8 cellular contexts compared by ENCODE assay signal in the genomic region with DNA sequence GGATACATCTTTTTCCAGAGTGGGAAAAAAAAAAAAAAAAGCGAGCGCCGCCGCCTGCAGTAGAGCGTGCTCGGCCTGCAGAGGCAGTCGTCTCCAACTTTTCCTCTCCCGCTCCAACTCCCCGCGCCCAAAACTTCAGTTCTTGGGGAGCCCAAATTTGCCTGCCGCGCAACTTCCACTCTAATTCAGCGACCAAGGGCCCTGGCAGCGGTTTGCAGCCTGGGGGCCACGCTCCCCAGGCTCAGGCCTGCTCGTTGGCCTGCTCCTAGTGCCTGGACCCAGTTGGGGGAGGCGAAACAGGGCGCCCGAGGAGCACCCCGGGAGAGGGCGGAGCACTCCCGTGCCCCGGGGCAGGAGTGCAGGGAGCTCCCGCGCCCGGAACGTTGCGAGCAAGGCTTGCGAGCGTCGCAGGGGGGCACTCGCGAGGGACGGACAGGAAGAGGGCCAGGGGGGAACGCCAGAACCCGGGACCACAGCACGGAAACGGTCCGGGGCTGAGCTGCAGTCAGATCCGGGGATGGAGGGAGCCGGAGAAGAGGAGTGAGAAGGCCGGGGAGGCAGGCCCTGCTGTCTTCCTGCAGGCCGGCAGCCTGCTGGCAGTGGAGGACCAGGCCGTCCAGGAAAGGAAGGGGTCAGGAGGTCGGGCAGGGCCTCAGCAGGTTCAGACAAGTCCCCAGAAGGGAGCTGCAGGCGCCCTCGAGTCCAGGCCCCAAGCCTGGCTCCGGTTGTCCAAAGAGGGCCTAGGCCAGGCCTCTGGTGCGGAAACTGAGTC. TPM values are rescaled to one million over a fixed set of nuclear protein-coding genes. Genes with fewer than 3 reads are reported as not detected.
DNase-seq lines count a peak whose midpoint lies in the region; ATAC-seq and TF ChIP-seq lines count a peak whose summit lies in the region.

A gene with protein sequence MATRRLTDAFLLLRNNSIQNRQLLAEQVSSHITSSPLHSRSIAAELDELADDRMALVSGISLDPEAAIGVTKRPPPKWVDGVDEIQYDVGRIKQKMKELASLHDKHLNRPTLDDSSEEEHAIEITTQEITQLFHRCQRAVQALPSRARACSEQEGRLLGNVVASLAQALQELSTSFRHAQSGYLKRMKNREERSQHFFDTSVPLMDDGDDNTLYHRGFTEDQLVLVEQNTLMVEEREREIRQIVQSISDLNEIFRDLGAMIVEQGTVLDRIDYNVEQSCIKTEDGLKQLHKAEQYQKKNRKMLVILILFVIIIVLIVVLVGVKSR (plus strand): TSS at position 508 of the 772 bp plus-strand sequence. CDS start 724 bp downstream, outside the sequence.

- peak; percentile 45 for ATAC-seq in HG02840 (IDR thresholded peaks at IDR 0.05; ENCODE audit: low FRiP score, unreplicated experiment)
- peak; percentile 76 for ATAC-seq in T-helper 17 cell
- peak; percentile 97 for ATAC-seq in left ventricle myocardium superior
- peak; percentile 96 to 98 (median 97) for ATAC-seq in psoas muscle

- H3K4me3 Mint-ChIP-seq in T-helper 17 cell: peak within 1 kb of the TSS; percentile 99

- no peaks in the 10 kb centered on the region for H3K9me3 ChIP-seq in T-helper 17 cell (ENCODE audit: control insufficient read depth, low read length, poor library complexity, severe bottlenecking)
- H3K9me3 ChIP-seq in psoas muscle: no peaks in the 10 kb centered on the region

- TF ChIP-seq CTCF in GM12874 (IDR thresholded peaks at IDR 0.05; ENCODE audit: insufficient read depth, low read depth, low read length) (peak; percentile 11), psoas muscle (IDR thresholded peaks at IDR 0.05) (peak; percentile 49)

- H3K27me3 Mint-ChIP-seq in T-helper 17 cell: no peaks in the 10 kb centered on the region

- peaks cover 4% of the 10 kb centered on the region for H3K36me3 Mint-ChIP-seq in T-helper 17 cell (ENCODE audit: low read depth)

- 0 to 1% (median 0%) methylated on average over 46 to 49 of the region's 49 CpGs for WGBS in psoas muscle, 3 donors
- WGBS in urinary bladder: under 1% methylated on average over 49 of the region's 49 CpGs

- no peaks in the 10 kb centered on the region for H3K27me3 ChIP-seq in psoas muscle (ENCODE audit: insufficient read depth in 3 of 3, low read length in 2 of 3)

- H3K27ac ChIP-seq in angular gyrus (ENCODE audit: low read depth, low read length) (peak within 1 kb of the TSS; percentile 89), psoas muscle (peak within 1 kb of the TSS; percentile 93), urinary bladder (ENCODE audit: low read depth) (peak within 1 kb of the TSS; percentile 97)

- peaks cover 21% of the 10 kb centered on the region for H3K4me1 Mint-ChIP-seq in T-helper 17 cell

- H3K4me1 ChIP-seq in psoas muscle (peaks cover 49% of the 10 kb centered on the region), urinary bladder (ENCODE audit: insufficient read depth) (no peaks in the 10 kb centered on the region)

- intact Hi-C loops in left ventricle myocardium superior (cut with micrococcal nuclease): loop anchor here (10.0 kb wide), 1 partner anchor 416 kb away; no protein-coding TSS in a partner anchor
- intact Hi-C loops in psoas muscle (cut with DNase I): loop anchor here (2.0 to 10.0 kb wide), 6 partner anchors 41 to 414 kb away; a partner anchor contains a TSS

- peak; percentile 74 for DNase-seq in NCI-H1694 (lab: John Stamatoyannopoulos, UW)
- DNase-seq in T-helper 17 cell: peak; percentile 72 to 74 (median 73)
- DNase-seq in left ventricle myocardium superior: peak; percentile 94
- peak; percentile 90 to 95 for DNase-seq in psoas muscle

- H3K4me3 ChIP-seq in psoas muscle: peak within 1 kb of the TSS; percentile 73
- H3K4me3 ChIP-seq in urinary bladder (ENCODE audit: low read depth, low read length): peak within 1 kb of the TSS; percentile 92

- no peaks in the 10 kb centered on the region for H3K36me3 ChIP-seq in psoas muscle (ENCODE audit: insufficient read depth in 1 of 2, low read depth in 1 of 2)
- H3K36me3 ChIP-seq in urinary bladder (ENCODE audit: insufficient read depth): no peaks in the 10 kb centered on the region

- peak within 1 kb of the TSS; percentile 100 for H3K27ac Mint-ChIP-seq in T-helper 17 cell

RNA-seq across cellular contexts. Expression of the gene that starts here (rescaled TPM):
- 100 to 1,000 TPM; 161 to 167 TPM for total RNA-seq in T-helper 17 cell
- 24.8 TPM for total RNA-seq in left ventricle myocardium superior
- 10 to 100 TPM; 17.9 to 26.3 (median 21.1) TPM for total RNA-seq in psoas muscle
- 10 to 100 TPM; 17.5 to 58.1 (median 20.0) TPM for polyA plus RNA-seq in psoas muscle
- total RNA-seq in urinary bladder: 53.1 TPM
- 47.9 TPM for polyA plus RNA-seq in urinary bladder

Comparison
In these comparisons a context has a peak if more than half of its experiments do, and no peak if none do; other contexts are left out.
1. Peak in every context shown above with its lines: DNase-seq, ATAC-seq, H3K4me3 ChIP-seq and H3K27ac ChIP-seq.
2. ATAC-seq: peak in every context shown above with its lines; median percentile 97 in left ventricle myocardium superior; 97 in psoas muscle; 76 in T-helper 17 cell; 45 in HG02840.